In genomic region chr14:95482967-95483842, GRCh38 we compare ENCODE assay signal across 7 cellular contexts. TPM values are rescaled to one million over a fixed set of nuclear protein-coding genes. Genes with fewer than 3 reads are reported as not detected.
A peak's percentile ranks its signal among the peaks of the same experiment; 100 is the strongest.
DNase-seq lines count a peak whose midpoint lies in the region; ATAC-seq, FAIRE-seq and TF ChIP-seq lines count a peak whose summit lies in the region.

No MANE protein-coding gene starts in this region.

- H3K9me3 ChIP-seq in right lobe of liver (no peaks in the 10 kb centered on the region), tibial nerve (no peaks in the 10 kb centered on the region)

- peak; percentile 99 for FAIRE-seq in HTR-8/SVneo (lab: Jason Lieb, UNC)
- FAIRE-seq in bronchial epithelial cell (lab: Jason Lieb, UNC): no peak

- H3K27me3 ChIP-seq in bronchial epithelial cell (ENCODE audit: control insufficient read depth, insufficient read depth, low read length) (no peaks in the 10 kb centered on the region), right lobe of liver (no peaks in the 10 kb centered on the region), tibial nerve (no peaks in the 10 kb centered on the region)

- H3K27ac ChIP-seq in right lobe of liver: peak overlapping the region in 2 of 3 donors; percentile 10 to 29
- peak overlapping the region; percentile 66 to 96 (median 84) for H3K27ac ChIP-seq in tibial nerve

- no peak for TF ChIP-seq POLR2A in right lobe of liver (IDR thresholded peaks at IDR 0.05)
- no peak for TF ChIP-seq POLR2A in tibial nerve (IDR thresholded peaks at IDR 0.05)

- 39% methylated on average over 8 of the region's 17 CpGs for WGBS in right lobe of liver (ENCODE audit: insufficient coverage, low coverage, low lambda C conversion rate, missing lambda C conversion rate)
- 37 to 43% methylated on average over 17 of the region's 17 CpGs for WGBS in tibial nerve, 2 donors

- H3K4me3 ChIP-seq in bronchial epithelial cell (ENCODE audit: low read depth, low read length) (no peak overlapping the region), right lobe of liver (no peak overlapping the region), tibial nerve (no peak overlapping the region)

- TF ChIP-seq EP300 in tibial nerve (IDR thresholded peaks at IDR 0.05): peak; percentile 74 to 96

- peaks cover 0 to 27% (median 0%) of the 10 kb centered on the region in 4 donors for H3K4me1 ChIP-seq in right lobe of liver
- H3K4me1 ChIP-seq in tibial nerve: peaks cover 4 to 100% (median 89%) of the 10 kb centered on the region in 4 donors

- intact Hi-C loops in right lobe of liver (cut with DNase I): no loop called here

- H3K36me3 ChIP-seq in bronchial epithelial cell (ENCODE audit: control insufficient read depth, insufficient read depth, low read length) (no peaks in the 10 kb centered on the region), right lobe of liver (no peaks in the 10 kb centered on the region), tibial nerve (no peaks in the 10 kb centered on the region)

- ATAC-seq in right lobe of liver: peak; percentile 5 to 92 (median 46)
- ATAC-seq in HG02588 (IDR thresholded peaks at IDR 0.05; ENCODE audit: unreplicated experiment): no peak
- no peak for ATAC-seq in GM18498 (IDR thresholded peaks at IDR 0.05; ENCODE audit: unreplicated experiment)

- DNase-seq in HTR-8/SVneo (ENCODE audit: insufficient read length, low spot score) (peak; percentile 92), bronchial epithelial cell (ENCODE audit: low read depth) (peak; percentile 85), right lobe of liver (peak in 1 of 3 donors; percentile 63), tibial nerve (ENCODE audit: low spot score in 2 of 2) (peak; percentile 74 to 77), T-helper 9 cell (no peak)

- TF ChIP-seq CTCF in bronchial epithelial cell (IDR thresholded peaks at IDR 0.05; ENCODE audit: insufficient read depth, low read length, severe bottlenecking): no peak
- no peak for TF ChIP-seq CTCF in right lobe of liver (IDR thresholded peaks at IDR 0.05)
- no peak for TF ChIP-seq CTCF in tibial nerve (IDR thresholded peaks at IDR 0.05)

RNA-seq across cellular contexts. Expression of gene SYNE3, which starts 33.2 kb away (rescaled TPM):
- total RNA-seq in bronchial epithelial cell (4.6 and 5.3 TPM in 2 replicates), right lobe of liver (10 to 100 TPM in 1 of 6 experiments, 1 to 10 TPM in 5; 3.7 to 11.6 (median 5.0) TPM), tibial nerve (100 to 1,000 TPM in 1 of 4 donors, 10 to 100 TPM in 3; 71.0 to 106 (median 87.5) TPM)

RNA-seq across cellular contexts. Expression of gene GLRX5, which starts 51.6 kb away (rescaled TPM):
- total RNA-seq in bronchial epithelial cell: 41.6 and 74.8 TPM in 2 replicates
- total RNA-seq in right lobe of liver: 10 to 100 TPM; 31.4 to 48.5 (median 40.2) TPM
- total RNA-seq in tibial nerve: 10 to 100 TPM; 26.4 to 44.7 (median 34.6) TPM

Comparison
In these comparisons a context has a peak if more than half of its experiments do, and no peak if none do; other contexts are left out.
1. ATAC-seq: peak in right lobe of liver (4 of 4); none in HG02588 (single experiment) and GM18498 (single experiment).
2. RNA of gene SYNE3, which starts 33.2 kb away (total RNA-seq): 71.0 to 106 TPM in tibial nerve; 3.7 to 11.6 TPM in right lobe of liver and 4.6 to 5.3 TPM in bronchial epithelial cell; every median in the first group is over 4 times any median in the second.